Comparison of ENCODE assay signal across 1 cellular context in the genomic region with DNA sequence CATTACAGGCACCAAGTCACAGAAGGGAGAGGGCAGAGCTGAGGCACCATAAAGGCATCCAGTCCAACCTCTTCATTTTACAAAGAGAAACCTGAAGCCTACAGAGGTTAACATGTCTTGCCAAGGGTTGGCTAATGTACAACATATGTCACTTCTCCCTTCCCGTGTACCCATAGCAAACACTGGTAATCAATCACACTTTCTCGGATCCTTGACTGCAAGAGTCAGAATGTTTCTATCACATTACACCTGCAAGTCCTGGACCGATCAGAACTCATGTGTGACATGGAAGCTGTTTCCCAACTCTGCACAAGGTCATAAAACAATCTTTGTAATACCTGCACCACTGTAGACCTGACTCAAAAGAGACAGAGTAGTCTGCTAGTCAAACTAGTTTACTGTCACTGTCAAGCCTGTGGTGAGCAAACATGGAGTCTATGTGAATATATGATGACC.
TF ChIP-seq lines count a peak whose summit lies in the region.

No MANE protein-coding gene starts in this region.

TF ChIP-seq in GM12878, 131 proteins besides CTCF, POLR2A, EP300 and RAD21 (continued from another document and continues in another):
- TF ChIP-seq, protein P1, sequence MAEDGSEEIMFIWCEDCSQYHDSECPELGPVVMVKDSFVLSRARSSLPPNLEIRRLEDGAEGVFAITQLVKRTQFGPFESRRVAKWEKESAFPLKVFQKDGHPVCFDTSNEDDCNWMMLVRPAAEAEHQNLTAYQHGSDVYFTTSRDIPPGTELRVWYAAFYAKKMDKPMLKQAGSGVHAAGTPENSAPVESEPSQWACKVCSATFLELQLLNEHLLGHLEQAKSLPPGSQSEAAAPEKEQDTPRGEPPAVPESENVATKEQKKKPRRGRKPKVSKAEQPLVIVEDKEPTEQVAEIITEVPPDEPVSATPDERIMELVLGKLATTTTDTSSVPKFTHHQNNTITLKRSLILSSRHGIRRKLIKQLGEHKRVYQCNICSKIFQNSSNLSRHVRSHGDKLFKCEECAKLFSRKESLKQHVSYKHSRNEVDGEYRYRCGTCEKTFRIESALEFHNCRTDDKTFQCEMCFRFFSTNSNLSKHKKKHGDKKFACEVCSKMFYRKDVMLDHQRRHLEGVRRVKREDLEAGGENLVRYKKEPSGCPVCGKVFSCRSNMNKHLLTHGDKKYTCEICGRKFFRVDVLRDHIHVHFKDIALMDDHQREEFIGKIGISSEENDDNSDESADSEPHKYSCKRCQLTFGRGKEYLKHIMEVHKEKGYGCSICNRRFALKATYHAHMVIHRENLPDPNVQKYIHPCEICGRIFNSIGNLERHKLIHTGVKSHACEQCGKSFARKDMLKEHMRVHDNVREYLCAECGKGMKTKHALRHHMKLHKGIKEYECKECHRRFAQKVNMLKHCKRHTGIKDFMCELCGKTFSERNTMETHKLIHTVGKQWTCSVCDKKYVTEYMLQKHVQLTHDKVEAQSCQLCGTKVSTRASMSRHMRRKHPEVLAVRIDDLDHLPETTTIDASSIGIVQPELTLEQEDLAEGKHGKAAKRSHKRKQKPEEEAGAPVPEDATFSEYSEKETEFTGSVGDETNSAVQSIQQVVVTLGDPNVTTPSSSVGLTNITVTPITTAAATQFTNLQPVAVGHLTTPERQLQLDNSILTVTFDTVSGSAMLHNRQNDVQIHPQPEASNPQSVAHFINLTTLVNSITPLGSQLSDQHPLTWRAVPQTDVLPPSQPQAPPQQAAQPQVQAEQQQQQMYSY (CRISPR knock-in tag; IDR thresholded peaks at IDR 0.05) = no peak
- TF ChIP-seq PML (IDR thresholded peaks at IDR 0.05; ENCODE audit: low read length) (no peak), NR2C2 (IDR thresholded peaks at IDR 0.05; ENCODE audit: borderline replicate concordance, control insufficient read depth, insufficient read length, low read depth) (no peak), CBFB (IDR thresholded peaks at IDR 0.05; ENCODE audit: low read depth) (no peak), ETV6 (conservative IDR thresholded peaks at IDR 0.05 in 1 of 2, IDR thresholded peaks at IDR 0.05 in 1 of 2; ENCODE audit: borderline replicate concordance in 1 of 2, low read depth in 1 of 2) (no peak), BCL11A (IDR thresholded peaks at IDR 0.05; ENCODE audit: low read depth, low read length) (no peak), BACH1 (IDR thresholded peaks at IDR 0.05; ENCODE audit: borderline replicate concordance) (no peak), HDAC2 (IDR thresholded peaks at IDR 0.05) (no peak), ZZZ3 (IDR thresholded peaks at IDR 0.05; ENCODE audit: control insufficient read depth, insufficient read length, low read depth) (no peak), CBX3 (IDR thresholded peaks at IDR 0.05; ENCODE audit: borderline replicate concordance, low read depth) (no peak), SUPT20H (IDR thresholded peaks at IDR 0.05; ENCODE audit: borderline replicate concordance, control insufficient read depth, low read depth, low read length) (no peak), KDM1A (IDR thresholded peaks at IDR 0.05; ENCODE audit: borderline replicate concordance) (no peak), GATAD2B (conservative IDR thresholded peaks at IDR 0.05; ENCODE audit: low read depth) (0 out of 2 replicates have a peak, but pooled peaks have one; percentile 10), SP1 (IDR thresholded peaks at IDR 0.05; ENCODE audit: low read depth, low read length) (no peak), SREBF1 (IDR thresholded peaks at IDR 0.05; ENCODE audit: low read length) (no peak), POLR2AphosphoS2 (IDR thresholded peaks at IDR 0.05; ENCODE audit: low read depth, low read length) (no peak; the same call in 1 of the 2 replicates), SMAD1 (IDR thresholded peaks at IDR 0.05; ENCODE audit: low read depth, partially characterized antibody) (no peak), ZNF622 (IDR thresholded peaks at IDR 0.05) (no peak), ZNF384 (IDR thresholded peaks at IDR 0.05; ENCODE audit: borderline replicate concordance, low read depth, low read length) (no peak), KAT2A (conservative IDR thresholded peaks at IDR 0.05; ENCODE audit: control insufficient read depth, low read depth, low read length) (no peak), ZNF207 (IDR thresholded peaks at IDR 0.05; ENCODE audit: borderline replicate concordance) (no peak), RFX5 (IDR thresholded peaks at IDR 0.05; ENCODE audit: low read depth, low read length) (no peak)
- TF ChIP-seq, protein P2, sequence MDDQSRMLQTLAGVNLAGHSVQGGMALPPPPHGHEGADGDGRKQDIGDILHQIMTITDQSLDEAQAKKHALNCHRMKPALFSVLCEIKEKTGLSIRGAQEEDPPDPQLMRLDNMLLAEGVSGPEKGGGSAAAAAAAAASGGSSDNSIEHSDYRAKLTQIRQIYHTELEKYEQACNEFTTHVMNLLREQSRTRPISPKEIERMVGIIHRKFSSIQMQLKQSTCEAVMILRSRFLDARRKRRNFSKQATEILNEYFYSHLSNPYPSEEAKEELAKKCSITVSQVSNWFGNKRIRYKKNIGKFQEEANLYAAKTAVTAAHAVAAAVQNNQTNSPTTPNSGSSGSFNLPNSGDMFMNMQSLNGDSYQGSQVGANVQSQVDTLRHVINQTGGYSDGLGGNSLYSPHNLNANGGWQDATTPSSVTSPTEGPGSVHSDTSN (IDR thresholded peaks at IDR 0.05; ENCODE audit: insufficient replicate concordance, low read depth, low read length) = peak; percentile 81
- TF ChIP-seq, protein P3, sequence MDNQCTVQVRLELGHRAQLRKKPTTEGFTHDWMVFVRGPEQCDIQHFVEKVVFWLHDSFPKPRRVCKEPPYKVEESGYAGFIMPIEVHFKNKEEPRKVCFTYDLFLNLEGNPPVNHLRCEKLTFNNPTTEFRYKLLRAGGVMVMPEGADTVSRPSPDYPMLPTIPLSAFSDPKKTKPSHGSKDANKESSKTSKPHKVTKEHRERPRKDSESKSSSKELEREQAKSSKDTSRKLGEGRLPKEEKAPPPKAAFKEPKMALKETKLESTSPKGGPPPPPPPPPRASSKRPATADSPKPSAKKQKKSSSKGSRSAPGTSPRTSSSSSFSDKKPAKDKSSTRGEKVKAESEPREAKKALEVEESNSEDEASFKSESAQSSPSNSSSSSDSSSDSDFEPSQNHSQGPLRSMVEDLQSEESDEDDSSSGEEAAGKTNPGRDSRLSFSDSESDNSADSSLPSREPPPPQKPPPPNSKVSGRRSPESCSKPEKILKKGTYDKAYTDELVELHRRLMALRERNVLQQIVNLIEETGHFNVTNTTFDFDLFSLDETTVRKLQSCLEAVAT (IDR thresholded peaks at IDR 0.05) = peak; percentile 20; the same call in 1 of the 2 replicates
- TF ChIP-seq, protein P4, sequence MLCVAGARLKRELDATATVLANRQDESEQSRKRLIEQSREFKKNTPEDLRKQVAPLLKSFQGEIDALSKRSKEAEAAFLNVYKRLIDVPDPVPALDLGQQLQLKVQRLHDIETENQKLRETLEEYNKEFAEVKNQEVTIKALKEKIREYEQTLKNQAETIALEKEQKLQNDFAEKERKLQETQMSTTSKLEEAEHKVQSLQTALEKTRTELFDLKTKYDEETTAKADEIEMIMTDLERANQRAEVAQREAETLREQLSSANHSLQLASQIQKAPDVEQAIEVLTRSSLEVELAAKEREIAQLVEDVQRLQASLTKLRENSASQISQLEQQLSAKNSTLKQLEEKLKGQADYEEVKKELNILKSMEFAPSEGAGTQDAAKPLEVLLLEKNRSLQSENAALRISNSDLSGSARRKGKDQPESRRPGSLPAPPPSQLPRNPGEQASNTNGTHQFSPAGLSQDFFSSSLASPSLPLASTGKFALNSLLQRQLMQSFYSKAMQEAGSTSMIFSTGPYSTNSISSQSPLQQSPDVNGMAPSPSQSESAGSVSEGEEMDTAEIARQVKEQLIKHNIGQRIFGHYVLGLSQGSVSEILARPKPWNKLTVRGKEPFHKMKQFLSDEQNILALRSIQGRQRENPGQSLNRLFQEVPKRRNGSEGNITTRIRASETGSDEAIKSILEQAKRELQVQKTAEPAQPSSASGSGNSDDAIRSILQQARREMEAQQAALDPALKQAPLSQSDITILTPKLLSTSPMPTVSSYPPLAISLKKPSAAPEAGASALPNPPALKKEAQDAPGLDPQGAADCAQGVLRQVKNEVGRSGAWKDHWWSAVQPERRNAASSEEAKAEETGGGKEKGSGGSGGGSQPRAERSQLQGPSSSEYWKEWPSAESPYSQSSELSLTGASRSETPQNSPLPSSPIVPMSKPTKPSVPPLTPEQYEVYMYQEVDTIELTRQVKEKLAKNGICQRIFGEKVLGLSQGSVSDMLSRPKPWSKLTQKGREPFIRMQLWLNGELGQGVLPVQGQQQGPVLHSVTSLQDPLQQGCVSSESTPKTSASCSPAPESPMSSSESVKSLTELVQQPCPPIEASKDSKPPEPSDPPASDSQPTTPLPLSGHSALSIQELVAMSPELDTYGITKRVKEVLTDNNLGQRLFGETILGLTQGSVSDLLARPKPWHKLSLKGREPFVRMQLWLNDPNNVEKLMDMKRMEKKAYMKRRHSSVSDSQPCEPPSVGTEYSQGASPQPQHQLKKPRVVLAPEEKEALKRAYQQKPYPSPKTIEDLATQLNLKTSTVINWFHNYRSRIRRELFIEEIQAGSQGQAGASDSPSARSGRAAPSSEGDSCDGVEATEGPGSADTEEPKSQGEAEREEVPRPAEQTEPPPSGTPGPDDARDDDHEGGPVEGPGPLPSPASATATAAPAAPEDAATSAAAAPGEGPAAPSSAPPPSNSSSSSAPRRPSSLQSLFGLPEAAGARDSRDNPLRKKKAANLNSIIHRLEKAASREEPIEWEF (IDR thresholded peaks at IDR 0.05; ENCODE audit: insufficient replicate concordance, low read depth, low read length) = peak; percentile 35
- TF ChIP-seq, protein P5, sequence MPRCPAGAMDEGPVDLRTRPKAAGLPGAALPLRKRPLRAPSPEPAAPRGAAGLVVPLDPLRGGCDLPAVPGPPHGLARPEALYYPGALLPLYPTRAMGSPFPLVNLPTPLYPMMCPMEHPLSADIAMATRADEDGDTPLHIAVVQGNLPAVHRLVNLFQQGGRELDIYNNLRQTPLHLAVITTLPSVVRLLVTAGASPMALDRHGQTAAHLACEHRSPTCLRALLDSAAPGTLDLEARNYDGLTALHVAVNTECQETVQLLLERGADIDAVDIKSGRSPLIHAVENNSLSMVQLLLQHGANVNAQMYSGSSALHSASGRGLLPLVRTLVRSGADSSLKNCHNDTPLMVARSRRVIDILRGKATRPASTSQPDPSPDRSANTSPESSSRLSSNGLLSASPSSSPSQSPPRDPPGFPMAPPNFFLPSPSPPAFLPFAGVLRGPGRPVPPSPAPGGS (IDR thresholded peaks at IDR 0.05; ENCODE audit: borderline replicate concordance, insufficient read depth, low read depth, low read length, poor library complexity, severe bottlenecking) = no peak
- TF ChIP-seq, protein P6, sequence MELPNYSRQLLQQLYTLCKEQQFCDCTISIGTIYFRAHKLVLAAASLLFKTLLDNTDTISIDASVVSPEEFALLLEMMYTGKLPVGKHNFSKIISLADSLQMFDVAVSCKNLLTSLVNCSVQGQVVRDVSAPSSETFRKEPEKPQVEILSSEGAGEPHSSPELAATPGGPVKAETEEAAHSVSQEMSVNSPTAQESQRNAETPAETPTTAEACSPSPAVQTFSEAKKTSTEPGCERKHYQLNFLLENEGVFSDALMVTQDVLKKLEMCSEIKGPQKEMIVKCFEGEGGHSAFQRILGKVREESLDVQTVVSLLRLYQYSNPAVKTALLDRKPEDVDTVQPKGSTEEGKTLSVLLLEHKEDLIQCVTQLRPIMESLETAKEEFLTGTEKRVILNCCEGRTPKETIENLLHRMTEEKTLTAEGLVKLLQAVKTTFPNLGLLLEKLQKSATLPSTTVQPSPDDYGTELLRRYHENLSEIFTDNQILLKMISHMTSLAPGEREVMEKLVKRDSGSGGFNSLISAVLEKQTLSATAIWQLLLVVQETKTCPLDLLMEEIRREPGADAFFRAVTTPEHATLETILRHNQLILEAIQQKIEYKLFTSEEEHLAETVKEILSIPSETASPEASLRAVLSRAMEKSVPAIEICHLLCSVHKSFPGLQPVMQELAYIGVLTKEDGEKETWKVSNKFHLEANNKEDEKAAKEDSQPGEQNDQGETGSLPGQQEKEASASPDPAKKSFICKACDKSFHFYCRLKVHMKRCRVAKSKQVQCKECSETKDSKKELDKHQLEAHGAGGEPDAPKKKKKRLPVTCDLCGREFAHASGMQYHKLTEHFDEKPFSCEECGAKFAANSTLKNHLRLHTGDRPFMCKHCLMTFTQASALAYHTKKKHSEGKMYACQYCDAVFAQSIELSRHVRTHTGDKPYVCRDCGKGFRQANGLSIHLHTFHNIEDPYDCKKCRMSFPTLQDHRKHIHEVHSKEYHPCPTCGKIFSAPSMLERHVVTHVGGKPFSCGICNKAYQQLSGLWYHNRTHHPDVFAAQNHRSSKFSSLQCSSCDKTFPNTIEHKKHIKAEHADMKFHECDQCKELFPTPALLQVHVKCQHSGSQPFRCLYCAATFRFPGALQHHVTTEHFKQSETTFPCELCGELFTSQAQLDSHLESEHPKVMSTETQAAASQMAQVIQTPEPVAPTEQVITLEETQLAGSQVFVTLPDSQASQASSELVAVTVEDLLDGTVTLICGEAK (IDR thresholded peaks at IDR 0.05; ENCODE audit: borderline replicate concordance) = no peak
- TF ChIP-seq, protein P7, sequence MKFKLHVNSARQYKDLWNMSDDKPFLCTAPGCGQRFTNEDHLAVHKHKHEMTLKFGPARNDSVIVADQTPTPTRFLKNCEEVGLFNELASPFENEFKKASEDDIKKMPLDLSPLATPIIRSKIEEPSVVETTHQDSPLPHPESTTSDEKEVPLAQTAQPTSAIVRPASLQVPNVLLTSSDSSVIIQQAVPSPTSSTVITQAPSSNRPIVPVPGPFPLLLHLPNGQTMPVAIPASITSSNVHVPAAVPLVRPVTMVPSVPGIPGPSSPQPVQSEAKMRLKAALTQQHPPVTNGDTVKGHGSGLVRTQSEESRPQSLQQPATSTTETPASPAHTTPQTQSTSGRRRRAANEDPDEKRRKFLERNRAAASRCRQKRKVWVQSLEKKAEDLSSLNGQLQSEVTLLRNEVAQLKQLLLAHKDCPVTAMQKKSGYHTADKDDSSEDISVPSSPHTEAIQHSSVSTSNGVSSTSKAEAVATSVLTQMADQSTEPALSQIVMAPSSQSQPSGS (IDR thresholded peaks at IDR 0.05; ENCODE audit: low read length) = no peak
- TF ChIP-seq, protein P8, sequence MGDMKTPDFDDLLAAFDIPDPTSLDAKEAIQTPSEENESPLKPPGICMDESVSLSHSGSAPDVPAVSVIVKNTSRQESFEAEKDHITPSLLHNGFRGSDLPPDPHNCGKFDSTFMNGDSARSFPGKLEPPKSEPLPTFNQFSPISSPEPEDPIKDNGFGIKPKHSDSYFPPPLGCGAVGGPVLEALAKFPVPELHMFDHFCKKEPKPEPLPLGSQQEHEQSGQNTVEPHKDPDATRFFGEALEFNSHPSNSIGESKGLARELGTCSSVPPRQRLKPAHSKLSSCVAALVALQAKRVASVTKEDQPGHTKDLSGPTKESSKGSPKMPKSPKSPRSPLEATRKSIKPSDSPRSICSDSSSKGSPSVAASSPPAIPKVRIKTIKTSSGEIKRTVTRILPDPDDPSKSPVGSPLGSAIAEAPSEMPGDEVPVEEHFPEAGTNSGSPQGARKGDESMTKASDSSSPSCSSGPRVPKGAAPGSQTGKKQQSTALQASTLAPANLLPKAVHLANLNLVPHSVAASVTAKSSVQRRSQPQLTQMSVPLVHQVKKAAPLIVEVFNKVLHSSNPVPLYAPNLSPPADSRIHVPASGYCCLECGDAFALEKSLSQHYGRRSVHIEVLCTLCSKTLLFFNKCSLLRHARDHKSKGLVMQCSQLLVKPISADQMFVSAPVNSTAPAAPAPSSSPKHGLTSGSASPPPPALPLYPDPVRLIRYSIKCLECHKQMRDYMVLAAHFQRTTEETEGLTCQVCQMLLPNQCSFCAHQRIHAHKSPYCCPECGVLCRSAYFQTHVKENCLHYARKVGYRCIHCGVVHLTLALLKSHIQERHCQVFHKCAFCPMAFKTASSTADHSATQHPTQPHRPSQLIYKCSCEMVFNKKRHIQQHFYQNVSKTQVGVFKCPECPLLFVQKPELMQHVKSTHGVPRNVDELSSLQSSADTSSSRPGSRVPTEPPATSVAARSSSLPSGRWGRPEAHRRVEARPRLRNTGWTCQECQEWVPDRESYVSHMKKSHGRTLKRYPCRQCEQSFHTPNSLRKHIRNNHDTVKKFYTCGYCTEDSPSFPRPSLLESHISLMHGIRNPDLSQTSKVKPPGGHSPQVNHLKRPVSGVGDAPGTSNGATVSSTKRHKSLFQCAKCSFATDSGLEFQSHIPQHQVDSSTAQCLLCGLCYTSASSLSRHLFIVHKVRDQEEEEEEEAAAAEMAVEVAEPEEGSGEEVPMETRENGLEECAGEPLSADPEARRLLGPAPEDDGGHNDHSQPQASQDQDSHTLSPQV (IDR thresholded peaks at IDR 0.05) = no peak
